Comparison of ENCODE assay signal across 1 cellular context in the genomic region with DNA sequence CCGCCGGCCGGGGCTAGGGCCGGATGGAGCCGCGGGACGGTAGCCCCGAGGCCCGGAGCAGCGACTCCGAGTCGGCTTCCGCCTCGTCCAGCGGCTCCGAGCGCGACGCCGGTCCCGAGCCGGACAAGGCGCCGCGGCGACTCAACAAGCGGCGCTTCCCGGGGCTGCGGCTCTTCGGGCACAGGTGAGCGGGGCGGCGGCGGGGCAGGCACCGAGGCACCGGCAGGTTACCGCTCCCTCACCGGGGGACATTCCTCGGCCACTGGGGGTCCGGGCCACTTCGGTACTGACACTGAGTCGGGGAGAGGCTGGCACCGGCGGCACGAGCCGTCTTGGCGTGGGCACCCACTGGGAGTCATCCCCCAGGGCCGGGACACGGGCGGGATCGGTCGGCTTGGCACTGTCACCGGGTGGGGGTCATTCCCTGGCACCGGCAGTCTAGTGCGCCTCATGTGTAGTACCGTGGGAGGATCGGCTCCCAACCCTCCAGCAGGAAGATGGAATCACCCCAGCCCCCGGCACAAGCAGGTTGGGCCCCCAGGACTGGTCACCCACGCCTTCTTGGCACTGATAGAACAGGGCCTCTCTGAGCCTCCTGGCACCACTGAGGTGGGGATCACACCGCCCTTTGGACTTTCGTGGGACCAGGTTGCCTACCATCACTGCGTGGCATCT.
TF ChIP-seq lines count a peak whose summit lies in the region.

No MANE protein-coding gene starts in this region.

TF ChIP-seq in K562, 482 proteins besides CTCF, POLR2A, EP300 and RAD21 (continued from another document and continues in another):
- TF ChIP-seq, protein P1, sequence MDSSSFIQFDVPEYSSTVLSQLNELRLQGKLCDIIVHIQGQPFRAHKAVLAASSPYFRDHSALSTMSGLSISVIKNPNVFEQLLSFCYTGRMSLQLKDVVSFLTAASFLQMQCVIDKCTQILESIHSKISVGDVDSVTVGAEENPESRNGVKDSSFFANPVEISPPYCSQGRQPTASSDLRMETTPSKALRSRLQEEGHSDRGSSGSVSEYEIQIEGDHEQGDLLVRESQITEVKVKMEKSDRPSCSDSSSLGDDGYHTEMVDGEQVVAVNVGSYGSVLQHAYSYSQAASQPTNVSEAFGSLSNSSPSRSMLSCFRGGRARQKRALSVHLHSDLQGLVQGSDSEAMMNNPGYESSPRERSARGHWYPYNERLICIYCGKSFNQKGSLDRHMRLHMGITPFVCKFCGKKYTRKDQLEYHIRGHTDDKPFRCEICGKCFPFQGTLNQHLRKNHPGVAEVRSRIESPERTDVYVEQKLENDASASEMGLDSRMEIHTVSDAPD (CRISPR knock-in tag; IDR thresholded peaks at IDR 0.05), result no peak
- peak; percentile 57; the same call in 1 of the 2 replicates for TF ChIP-seq GABPB1 (CRISPR knock-in tag; IDR thresholded peaks at IDR 0.05)
- TF ChIP-seq ETV5 (CRISPR knock-in tag; IDR thresholded peaks at IDR 0.05; ENCODE audit: low read depth), result no peak
- no peak for TF ChIP-seq HDGF (IDR thresholded peaks at IDR 0.05)
- no peak for TF ChIP-seq SRF (CRISPR knock-in tag; IDR thresholded peaks at IDR 0.05)
- TF ChIP-seq ZNF134 (CRISPR knock-in tag; conservative IDR thresholded peaks at IDR 0.05), result no peak
- no peak for TF ChIP-seq ZNF316 (IDR thresholded peaks at IDR 0.05)
- TF ChIP-seq SP1 (CRISPR knock-in tag; IDR thresholded peaks at IDR 0.05), result no peak
- no peak for TF ChIP-seq ARID3B (CRISPR knock-in tag; IDR thresholded peaks at IDR 0.05; ENCODE audit: borderline replicate concordance)
- no peak for TF ChIP-seq TSHZ1 (CRISPR knock-in tag; IDR thresholded peaks at IDR 0.05)
- no peak for TF ChIP-seq HNRNPUL1 (IDR thresholded peaks at IDR 0.05; ENCODE audit: low read length)
- 0 out of 2 replicates have a peak, but pooled peaks have one; percentile 11 for TF ChIP-seq GATAD2B (IDR thresholded peaks at IDR 0.05; ENCODE audit: borderline replicate concordance)
- no peak for TF ChIP-seq NR2C2 (CRISPR knock-in tag; IDR thresholded peaks at IDR 0.05)
- TF ChIP-seq NR2C2 (tag; IDR thresholded peaks at IDR 0.05), result no peak
- TF ChIP-seq, protein P2, sequence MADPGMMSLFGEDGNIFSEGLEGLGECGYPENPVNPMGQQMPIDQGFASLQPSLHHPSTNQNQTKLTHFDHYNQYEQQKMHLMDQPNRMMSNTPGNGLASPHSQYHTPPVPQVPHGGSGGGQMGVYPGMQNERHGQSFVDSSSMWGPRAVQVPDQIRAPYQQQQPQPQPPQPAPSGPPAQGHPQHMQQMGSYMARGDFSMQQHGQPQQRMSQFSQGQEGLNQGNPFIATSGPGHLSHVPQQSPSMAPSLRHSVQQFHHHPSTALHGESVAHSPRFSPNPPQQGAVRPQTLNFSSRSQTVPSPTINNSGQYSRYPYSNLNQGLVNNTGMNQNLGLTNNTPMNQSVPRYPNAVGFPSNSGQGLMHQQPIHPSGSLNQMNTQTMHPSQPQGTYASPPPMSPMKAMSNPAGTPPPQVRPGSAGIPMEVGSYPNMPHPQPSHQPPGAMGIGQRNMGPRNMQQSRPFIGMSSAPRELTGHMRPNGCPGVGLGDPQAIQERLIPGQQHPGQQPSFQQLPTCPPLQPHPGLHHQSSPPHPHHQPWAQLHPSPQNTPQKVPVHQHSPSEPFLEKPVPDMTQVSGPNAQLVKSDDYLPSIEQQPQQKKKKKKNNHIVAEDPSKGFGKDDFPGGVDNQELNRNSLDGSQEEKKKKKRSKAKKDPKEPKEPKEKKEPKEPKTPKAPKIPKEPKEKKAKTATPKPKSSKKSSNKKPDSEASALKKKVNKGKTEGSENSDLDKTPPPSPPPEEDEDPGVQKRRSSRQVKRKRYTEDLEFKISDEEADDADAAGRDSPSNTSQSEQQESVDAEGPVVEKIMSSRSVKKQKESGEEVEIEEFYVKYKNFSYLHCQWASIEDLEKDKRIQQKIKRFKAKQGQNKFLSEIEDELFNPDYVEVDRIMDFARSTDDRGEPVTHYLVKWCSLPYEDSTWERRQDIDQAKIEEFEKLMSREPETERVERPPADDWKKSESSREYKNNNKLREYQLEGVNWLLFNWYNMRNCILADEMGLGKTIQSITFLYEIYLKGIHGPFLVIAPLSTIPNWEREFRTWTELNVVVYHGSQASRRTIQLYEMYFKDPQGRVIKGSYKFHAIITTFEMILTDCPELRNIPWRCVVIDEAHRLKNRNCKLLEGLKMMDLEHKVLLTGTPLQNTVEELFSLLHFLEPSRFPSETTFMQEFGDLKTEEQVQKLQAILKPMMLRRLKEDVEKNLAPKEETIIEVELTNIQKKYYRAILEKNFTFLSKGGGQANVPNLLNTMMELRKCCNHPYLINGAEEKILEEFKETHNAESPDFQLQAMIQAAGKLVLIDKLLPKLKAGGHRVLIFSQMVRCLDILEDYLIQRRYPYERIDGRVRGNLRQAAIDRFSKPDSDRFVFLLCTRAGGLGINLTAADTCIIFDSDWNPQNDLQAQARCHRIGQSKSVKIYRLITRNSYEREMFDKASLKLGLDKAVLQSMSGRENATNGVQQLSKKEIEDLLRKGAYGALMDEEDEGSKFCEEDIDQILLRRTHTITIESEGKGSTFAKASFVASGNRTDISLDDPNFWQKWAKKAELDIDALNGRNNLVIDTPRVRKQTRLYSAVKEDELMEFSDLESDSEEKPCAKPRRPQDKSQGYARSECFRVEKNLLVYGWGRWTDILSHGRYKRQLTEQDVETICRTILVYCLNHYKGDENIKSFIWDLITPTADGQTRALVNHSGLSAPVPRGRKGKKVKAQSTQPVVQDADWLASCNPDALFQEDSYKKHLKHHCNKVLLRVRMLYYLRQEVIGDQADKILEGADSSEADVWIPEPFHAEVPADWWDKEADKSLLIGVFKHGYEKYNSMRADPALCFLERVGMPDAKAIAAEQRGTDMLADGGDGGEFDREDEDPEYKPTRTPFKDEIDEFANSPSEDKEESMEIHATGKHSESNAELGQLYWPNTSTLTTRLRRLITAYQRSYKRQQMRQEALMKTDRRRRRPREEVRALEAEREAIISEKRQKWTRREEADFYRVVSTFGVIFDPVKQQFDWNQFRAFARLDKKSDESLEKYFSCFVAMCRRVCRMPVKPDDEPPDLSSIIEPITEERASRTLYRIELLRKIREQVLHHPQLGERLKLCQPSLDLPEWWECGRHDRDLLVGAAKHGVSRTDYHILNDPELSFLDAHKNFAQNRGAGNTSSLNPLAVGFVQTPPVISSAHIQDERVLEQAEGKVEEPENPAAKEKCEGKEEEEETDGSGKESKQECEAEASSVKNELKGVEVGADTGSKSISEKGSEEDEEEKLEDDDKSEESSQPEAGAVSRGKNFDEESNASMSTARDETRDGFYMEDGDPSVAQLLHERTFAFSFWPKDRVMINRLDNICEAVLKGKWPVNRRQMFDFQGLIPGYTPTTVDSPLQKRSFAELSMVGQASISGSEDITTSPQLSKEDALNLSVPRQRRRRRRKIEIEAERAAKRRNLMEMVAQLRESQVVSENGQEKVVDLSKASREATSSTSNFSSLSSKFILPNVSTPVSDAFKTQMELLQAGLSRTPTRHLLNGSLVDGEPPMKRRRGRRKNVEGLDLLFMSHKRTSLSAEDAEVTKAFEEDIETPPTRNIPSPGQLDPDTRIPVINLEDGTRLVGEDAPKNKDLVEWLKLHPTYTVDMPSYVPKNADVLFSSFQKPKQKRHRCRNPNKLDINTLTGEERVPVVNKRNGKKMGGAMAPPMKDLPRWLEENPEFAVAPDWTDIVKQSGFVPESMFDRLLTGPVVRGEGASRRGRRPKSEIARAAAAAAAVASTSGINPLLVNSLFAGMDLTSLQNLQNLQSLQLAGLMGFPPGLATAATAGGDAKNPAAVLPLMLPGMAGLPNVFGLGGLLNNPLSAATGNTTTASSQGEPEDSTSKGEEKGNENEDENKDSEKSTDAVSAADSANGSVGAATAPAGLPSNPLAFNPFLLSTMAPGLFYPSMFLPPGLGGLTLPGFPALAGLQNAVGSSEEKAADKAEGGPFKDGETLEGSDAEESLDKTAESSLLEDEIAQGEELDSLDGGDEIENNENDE (IDR thresholded peaks at IDR 0.05; ENCODE audit: low read depth, low read length), result no peak
- 0 out of 2 replicates have a peak, but pooled peaks have one; percentile 4 for TF ChIP-seq STAG1 (CRISPR knock-in tag; IDR thresholded peaks at IDR 0.05; ENCODE audit: borderline replicate concordance)
- peak; percentile 67; the same call in 1 of the 2 replicates for TF ChIP-seq PHF8 (IDR thresholded peaks at IDR 0.05; ENCODE audit: borderline replicate concordance, low read length)
- peak; percentile 2 for TF ChIP-seq CCNT2 (IDR thresholded peaks at IDR 0.05; ENCODE audit: borderline replicate concordance, extremely low read depth, insufficient read length, low read depth, low read length)
- TF ChIP-seq TFAP4 (CRISPR knock-in tag; IDR thresholded peaks at IDR 0.05; ENCODE audit: borderline replicate concordance), result peak; percentile 36; the same call in 1 of the 2 replicates
- TF ChIP-seq GATAD2A (IDR thresholded peaks at IDR 0.05), result no peak
- no peak for TF ChIP-seq ZBTB33 (CRISPR knock-in tag; IDR thresholded peaks at IDR 0.05)
- peak; percentile 71 for TF ChIP-seq CHD1 (IDR thresholded peaks at IDR 0.05; ENCODE audit: low read length)
- 0 out of 2 replicates have a peak, but pooled peaks have one; percentile 53 for TF ChIP-seq E2F1 (CRISPR knock-in tag; IDR thresholded peaks at IDR 0.05)
- no peak for TF ChIP-seq TBP (optimal IDR thresholded peaks at IDR 0.05; ENCODE audit: low read depth, low read length)
- no peak for TF ChIP-seq ZNF408 (CRISPR knock-in tag; IDR thresholded peaks at IDR 0.05; ENCODE audit: low read depth)
- TF ChIP-seq ZBTB1 (CRISPR knock-in tag; IDR thresholded peaks at IDR 0.05; ENCODE audit: borderline replicate concordance, low read depth), result 0 out of 2 replicates have a peak, but pooled peaks have one; percentile 35
- no peak for TF ChIP-seq ZEB2 (IDR thresholded peaks at IDR 0.05)
- TF ChIP-seq KDM5B (IDR thresholded peaks at IDR 0.05; ENCODE audit: insufficient replicate concordance, low read depth, low read length), result peak; percentile 24
- TF ChIP-seq ZNF764 (CRISPR knock-in tag; IDR thresholded peaks at IDR 0.05; ENCODE audit: low read depth), result no peak
- TF ChIP-seq RBBP5 (IDR thresholded peaks at IDR 0.05; ENCODE audit: borderline replicate concordance, insufficient read depth, low read length, poor library complexity, severe bottlenecking), result peak; percentile 65
- TF ChIP-seq ZNF212 (CRISPR knock-in tag; IDR thresholded peaks at IDR 0.05), result no peak
- peak; percentile 61 for TF ChIP-seq SAP30 (IDR thresholded peaks at IDR 0.05; ENCODE audit: borderline replicate concordance, insufficient read depth, low read depth, low read length, poor library complexity, severe bottlenecking)
- peak; percentile 67 for TF ChIP-seq RBFOX2 (IDR thresholded peaks at IDR 0.05; ENCODE audit: low read depth, low read length)
- no peak for TF ChIP-seq TAL1 (IDR thresholded peaks at IDR 0.05)
